In the genomic region with DNA sequence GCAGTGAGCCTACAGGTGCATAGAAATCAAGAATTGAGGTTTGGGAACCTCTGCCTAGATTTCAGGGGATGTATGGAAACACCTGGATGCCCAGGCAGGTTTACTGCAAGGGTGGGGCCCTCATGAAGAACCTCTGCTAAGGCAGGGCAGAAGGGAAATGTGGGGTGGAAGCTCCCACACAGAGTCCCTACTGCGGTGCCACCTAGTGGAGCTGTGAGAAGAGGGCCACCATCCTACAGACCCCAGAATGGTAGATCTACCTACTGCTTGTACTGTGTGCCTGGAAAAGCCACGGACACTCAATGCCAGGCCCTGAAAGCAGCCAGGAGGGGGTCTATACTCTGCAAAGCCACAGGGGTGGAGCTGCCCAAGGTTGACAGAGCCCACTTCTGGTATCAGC, we compare ENCODE assay signal across 33 cellular contexts.
A peak's percentile ranks its signal among the peaks of the same experiment; 100 is the strongest.
DNase-seq lines count a peak whose midpoint lies in the region; ATAC-seq, FAIRE-seq and TF ChIP-seq lines count a peak whose summit lies in the region.
"Had no signal": no experiment of that assay in that cellular context is flagged by ENCODE, and none has a peak within 500 bp of the region (broad histone marks: within the 10 kb centered on the region; RNA-seq: fewer than 3 reads in every experiment).

No MANE protein-coding gene starts in this region.

- no TSS peak for BruUV-seq in HCT116 (replicated peaks; lab: Mats Ljungman, UMichigan)

- H3K9ac ChIP-seq in DND-41 (ENCODE audit: low read depth, low read length) (no peak overlapping the region), HCT116 (ENCODE audit: low read length) (no peak overlapping the region), kidney (ENCODE audit: low read length in 2 of 2) (no peak overlapping the region)
- H3K9ac ChIP-seq: parathyroid adenoma, SK-N-SH had no signal

- ATAC-seq in DND-41 (ENCODE audit: insufficient read depth, low read depth): no peak
- ATAC-seq in HCT116: peak; percentile 67
- ATAC-seq in foreskin keratinocyte: no peak
- no peak for ATAC-seq in aorta (ENCODE audit: low FRiP score)
- ATAC-seq in HG03354 (IDR thresholded peaks at IDR 0.05; ENCODE audit: poor library complexity, severe bottlenecking, unreplicated experiment): no peak
- ATAC-seq: gastroesophageal sphincter; PC-3; Right ventricle myocardium inferior; stimulated activated naive CD8-positive, alpha-beta T cell treated with anti-CD3 and anti-CD28 coated beads, Interleukin-15, Interleukin-2, amounts not matched to agents 100 U/mL and 50 U/mL, for 24 hours; upper lobe of right lung had no signal

- peak; percentile 17 for DNase-seq in DMS 273 (lab: John Stamatoyannopoulos, UW; ENCODE audit: unreplicated experiment)
- DNase-seq in DMS 273 treated with DMSO at 0.1 percent for 48 hours (lab: John Stamatoyannopoulos, UW): no peak
- no peak for DNase-seq in DND-41
- no peak for DNase-seq in HCT116 (ENCODE audit: low read depth, low spot score)
- no peak for DNase-seq in foreskin keratinocyte
- no peak for DNase-seq in aorta
- DNase-seq in kidney: no peak
- DNase-seq: activated CD4-positive, alpha-beta memory T cell treated with anti-CD3 and anti-CD28 coated beads for 36 hours; activated CD4-positive, CD25-positive, alpha-beta regulatory T cell; activated CD8-positive, alpha-beta memory T cell treated with anti-CD3 and anti-CD28 coated beads, Interleukin-2, amount 50 U/mL, for 48 hours; activated naive CD4-positive, alpha-beta T cell treated with anti-CD3 and anti-CD28 coated beads, Interleukin-2, amount 50 U/mL, for 16 hours; anterior cingulate cortex; COR-L47; DMS79; IMR-90; NCI-H1092; NCI-H187; NCI-H524; NK-92 treated with Interleukin-12 subunit alpha and Interleukin-12 subunit beta, amount 100 ng/mL, for 24 hours; PC-3; SK-N-SH; small intestine; stimulated activated naive CD8-positive, alpha-beta T cell treated with anti-CD3 and anti-CD28 coated beads, Interleukin-15, Interleukin-2, amounts not matched to agents 100 U/mL and 50 U/mL, for 24 hours; upper lobe of right lung had no signal

- CTCF ChIA-PET in HCT116 (lab: Charles Lee): no interaction called here

- H3K36me3 ChIP-seq in DND-41 (ENCODE audit: insufficient read depth, low read length) (no peaks in the 10 kb centered on the region), HCT116 (ENCODE audit: control insufficient read depth in 1 of 2, insufficient read depth in 2 of 2, low read length in 2 of 2) (no peaks in the 10 kb centered on the region), aorta (ENCODE audit: control insufficient read depth in 1 of 2, insufficient read depth in 2 of 2, low read length in 1 of 2) (no peaks in the 10 kb centered on the region), kidney (ENCODE audit: control insufficient read depth in 1 of 2, insufficient read depth in 2 of 2, low read length in 2 of 2) (no peaks in the 10 kb centered on the region)
- H3K36me3 ChIP-seq: gastroesophageal sphincter, HAP-1, upper lobe of right lung had no signal

- TF ChIP-seq RAD21 in HCT116 (IDR thresholded peaks at IDR 0.05; ENCODE audit: low read depth): 0 out of 2 replicates have a peak, but pooled peaks have one; percentile 28

- FAIRE-seq in kidney (lab: Jason Lieb, UNC): no peak
- FAIRE-seq: bronchial epithelial cell, GM12892, small intestine had no signal

- no peak overlapping the region for H3K27ac ChIP-seq in DND-41 (ENCODE audit: low read length)
- no peak overlapping the region for H3K27ac ChIP-seq in HCT116 (ENCODE audit: low read depth, low read length)
- H3K27ac ChIP-seq in foreskin keratinocyte: no peak overlapping the region
- H3K27ac ChIP-seq in aorta (ENCODE audit: low read depth in 1 of 2, low read length in 2 of 2): no peak overlapping the region
- no peak overlapping the region for H3K27ac ChIP-seq in kidney (ENCODE audit: low read depth in 2 of 2, low read length in 2 of 2)
- H3K27ac ChIP-seq: 22Rv1, C4-2B, gastroesophageal sphincter, parathyroid adenoma, upper lobe of right lung had no signal

- H3K79me2 ChIP-seq in DND-41 (ENCODE audit: insufficient read depth, low read length) (no peaks in the 10 kb centered on the region), HCT116 (ENCODE audit: insufficient read depth, low read length) (no peaks in the 10 kb centered on the region)
- H3K79me2 ChIP-seq: parathyroid adenoma had no signal

- RAD21 ChIA-PET in HCT116 (lab: Charles Lee; ENCODE audit: low non-redundant PET in 1 of 2, low total read pairs in 2 of 2, uncharacterized antibody in 2 of 2, unreplicated experiment in 2 of 2): no interaction called here

- TF ChIP-seq CTCF in DND-41 (IDR thresholded peaks at IDR 0.05; ENCODE audit: borderline replicate concordance, extremely low read depth, low read length, poor library complexity, severe bottlenecking): peak; percentile 27
- peak in 2 of 3 experiments; percentile 31 to 41; a peak in 4 of 6 replicates for TF ChIP-seq CTCF in HCT116 (IDR thresholded peaks at IDR 0.05 in 2 of 3, conservative IDR thresholded peaks at IDR 0.05 in 1 of 3; ENCODE audit: borderline replicate concordance in 1 of 3, insufficient read depth in 1 of 3, low read depth in 2 of 3, low read length in 2 of 3)
- TF ChIP-seq CTCF in foreskin keratinocyte (conservative IDR thresholded peaks at IDR 0.05): peak; percentile 18
- TF ChIP-seq CTCF in kidney (IDR thresholded peaks at IDR 0.05; ENCODE audit: borderline replicate concordance, extremely low read depth, insufficient read depth): no peak

- intact Hi-C loops in HCT116 (cut with micrococcal nuclease) (no loop called here), aorta (cut with DNase I) (no loop called here), kidney (cut with DNase I) (no loop called here)

- H3K27me3 ChIP-seq in DND-41 (ENCODE audit: insufficient read depth, low read length, poor library complexity): no peaks in the 10 kb centered on the region
- no peaks in the 10 kb centered on the region for H3K27me3 ChIP-seq in HCT116 (ENCODE audit: insufficient read depth, low read length)
- H3K27me3 ChIP-seq in foreskin keratinocyte: no peaks in the 10 kb centered on the region
- peaks cover 0 to 2% of the 10 kb centered on the region in 2 donors for H3K27me3 ChIP-seq in aorta (ENCODE audit: control insufficient read depth in 1 of 2, insufficient read depth in 2 of 2, low read length in 1 of 2)
- H3K27me3 ChIP-seq: gastroesophageal sphincter, upper lobe of right lung had no signal

- no peaks in the 10 kb centered on the region for H4K20me1 ChIP-seq in DND-41 (ENCODE audit: insufficient read depth, low read length)
- H4K20me1 ChIP-seq in HCT116 (ENCODE audit: insufficient read depth): no peaks in the 10 kb centered on the region

- H3K4me3 ChIP-seq in DND-41 (ENCODE audit: low read depth in 1 of 2, low read length in 2 of 2) (no peak overlapping the region), HCT116 (replicated peaks in 1 of 2; ENCODE audit: low read depth in 1 of 2, low read length in 2 of 2) (no peak overlapping the region), aorta (ENCODE audit: low read length in 2 of 2) (no peak overlapping the region), kidney (ENCODE audit: low read length in 2 of 2) (no peak overlapping the region)
- H3K4me3 ChIP-seq: gastroesophageal sphincter, HAP-1, upper lobe of right lung had no signal

- no peaks in the 10 kb centered on the region for H3K9me3 ChIP-seq in DND-41 (ENCODE audit: insufficient read depth, low read length, severe bottlenecking)
- peaks cover 0 to 4% of the 10 kb centered on the region in 2 experiments; a peak in 1 of 4 replicates for H3K9me3 ChIP-seq in HCT116 (ENCODE audit: control insufficient read depth in 1 of 2, insufficient read depth in 1 of 2, low read depth in 1 of 2, low read length in 2 of 2)
- peaks cover 2% of the 10 kb centered on the region for H3K9me3 ChIP-seq in aorta (ENCODE audit: control insufficient read depth, low read length)
- H3K9me3 ChIP-seq in kidney (ENCODE audit: control insufficient read depth in 1 of 2, low read length in 2 of 2): peaks cover 0 to 9% of the 10 kb centered on the region in 2 donors
- H3K9me3 ChIP-seq: HAP-1, SK-N-SH, upper lobe of right lung had no signal

- 63 to 70% methylated on average over 2 of the region's 2 CpGs for WGBS in aorta, 2 donors

- H3K4me2 ChIP-seq in DND-41 (ENCODE audit: insufficient read depth, low read length) (no peak overlapping the region), HCT116 (ENCODE audit: low read length) (no peak overlapping the region)
- H3K4me2 ChIP-seq: SK-N-SH had no signal

- H2AFZ ChIP-seq in DND-41 (ENCODE audit: low read depth, low read length) (no peak overlapping the region), HCT116 (ENCODE audit: low read depth, low read length, poor library complexity, severe bottlenecking) (no peak overlapping the region)
- H2AFZ ChIP-seq: parathyroid adenoma had no signal

- no peaks in the 10 kb centered on the region for H3K9me2 ChIP-seq in HCT116 (ENCODE audit: insufficient read depth)
- H3K9me2 ChIP-seq: SK-N-SH had no signal

- no peak for TF ChIP-seq POLR2A in HCT116 (IDR thresholded peaks at IDR 0.05; ENCODE audit: borderline replicate concordance, extremely low read depth, insufficient read depth, insufficient read length)

- no peaks in the 10 kb centered on the region for H3K4me1 ChIP-seq in DND-41 (ENCODE audit: insufficient read depth, low read length)
- H3K4me1 ChIP-seq in HCT116 (ENCODE audit: control insufficient read depth in 1 of 2, insufficient read depth in 2 of 2, low read length in 2 of 2): no peaks in the 10 kb centered on the region
- H3K4me1 ChIP-seq in foreskin keratinocyte: no peaks in the 10 kb centered on the region
- no peaks in the 10 kb centered on the region for H3K4me1 ChIP-seq in aorta (ENCODE audit: control insufficient read depth in 1 of 2, insufficient read depth in 2 of 2, low read length in 2 of 2)
- no peaks in the 10 kb centered on the region for H3K4me1 ChIP-seq in kidney (ENCODE audit: control insufficient read depth in 1 of 2, insufficient read depth in 1 of 2, low read depth in 1 of 2, low read length in 2 of 2)
- H3K4me1 ChIP-seq: gastroesophageal sphincter, HAP-1, parathyroid adenoma, upper lobe of right lung had no signal

- POLR2A ChIA-PET in HCT116 (lab: Charles Lee): no interaction called here

TF ChIP-seq in HCT116, 20 proteins besides CTCF, POLR2A, EP300 and RAD21 (continues in another document):
- no peak for TF ChIP-seq YY1 (IDR thresholded peaks at IDR 0.05; ENCODE audit: extremely low read depth, insufficient replicate concordance, low read depth, low read length)
- TF ChIP-seq ELF1 (IDR thresholded peaks at IDR 0.05; ENCODE audit: borderline replicate concordance, low read depth): no peak
- no peak for TF ChIP-seq SRF (IDR thresholded peaks at IDR 0.05; ENCODE audit: low read depth)
- TF ChIP-seq MAX (IDR thresholded peaks at IDR 0.05): no peak
